ENCODE assay signal across 8 cellular contexts in the genomic region with DNA sequence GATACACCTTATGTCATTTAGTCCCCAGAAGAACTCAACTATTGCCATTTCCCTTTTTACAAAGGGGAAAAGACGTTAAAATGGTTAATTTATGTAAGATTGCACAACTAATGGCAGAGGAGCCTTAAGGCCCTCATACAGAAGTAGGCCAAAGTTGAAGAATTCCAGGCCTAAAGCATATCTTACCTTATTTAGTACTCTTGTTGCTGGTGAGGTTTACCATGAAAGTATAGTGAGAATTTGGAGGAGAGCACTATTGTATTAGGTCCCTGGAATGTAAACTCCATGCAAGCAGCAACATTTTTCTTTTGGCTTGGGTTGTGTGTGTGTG. TPM values are rescaled to one million over a fixed set of nuclear protein-coding genes. Genes with fewer than 3 reads are reported as not detected.
DNase-seq lines count a peak whose midpoint lies in the region; ATAC-seq, FAIRE-seq and TF ChIP-seq lines count a peak whose summit lies in the region.

No MANE protein-coding gene starts in this region.

- ATAC-seq in GM19452 (IDR thresholded peaks at IDR 0.05; ENCODE audit: unreplicated experiment), result no peak

- no peaks in the 10 kb centered on the region for H4K20me1 ChIP-seq in GM23248 (ENCODE audit: insufficient read depth)

- no peak for TF ChIP-seq POLR2A in Peyer's patch (IDR thresholded peaks at IDR 0.05)
- no peak for TF ChIP-seq POLR2A in esophagus muscularis mucosa (IDR thresholded peaks at IDR 0.05; ENCODE audit: low read depth)

- DNase-seq in GM23248 (peak; percentile 34), Peyer's patch (no peak), esophagus muscularis mucosa (ENCODE audit: extremely low spot score) (no peak), glomerular visceral epithelial cell (ENCODE audit: extremely low spot score) (no peak), HuH-7 (ENCODE audit: low spot score) (no peak), small intestine (no peak)

- H2AFZ ChIP-seq in GM23248, result peak overlapping the region; percentile 98

- no peaks in the 10 kb centered on the region for H3K9me2 ChIP-seq in GM23248 (ENCODE audit: insufficient read depth)

- H3K4me2 ChIP-seq in GM23248 (ENCODE audit: unreplicated experiment), result peak overlapping the region; percentile 95

- no peak for FAIRE-seq in small intestine (lab: Jason Lieb, UNC)

- H3K27ac ChIP-seq in GM23248, result peak overlapping the region; percentile 97
- peak overlapping the region in 3 of 4 donors; percentile 92 to 98 (median 94) for H3K27ac ChIP-seq in Peyer's patch
- peak overlapping the region; percentile 94 to 99 (median 97) for H3K27ac ChIP-seq in esophagus muscularis mucosa (replicated peaks in 1 of 4)
- H3K27ac ChIP-seq in rectal smooth muscle tissue (ENCODE audit: low read depth, low read length), result peak overlapping the region; percentile 98
- peak overlapping the region in 1 of 2 donors; percentile 96 for H3K27ac ChIP-seq in small intestine (ENCODE audit: low read depth in 1 of 2, low read length in 1 of 2)

- peaks cover 24% of the 10 kb centered on the region for H3F3A ChIP-seq in GM23248 (ENCODE audit: insufficient read depth)

- no peaks in the 10 kb centered on the region for H3K9me3 ChIP-seq in GM23248 (ENCODE audit: low read depth)
- no peaks in the 10 kb centered on the region for H3K9me3 ChIP-seq in Peyer's patch
- H3K9me3 ChIP-seq in esophagus muscularis mucosa, result no peaks in the 10 kb centered on the region
- no peaks in the 10 kb centered on the region for H3K9me3 ChIP-seq in small intestine (ENCODE audit: control insufficient read depth, low read depth)

- H3K9ac ChIP-seq in GM23248 (peak overlapping the region; percentile 92), rectal smooth muscle tissue (ENCODE audit: low read length) (no peak overlapping the region)

- TF ChIP-seq CTCF in Peyer's patch (IDR thresholded peaks at IDR 0.05) (no peak), esophagus muscularis mucosa (IDR thresholded peaks at IDR 0.05) (no peak)

- H3K27me3 ChIP-seq in GM23248 (replicated peaks; ENCODE audit: insufficient read depth) (no peaks in the 10 kb centered on the region), Peyer's patch (no peaks in the 10 kb centered on the region), esophagus muscularis mucosa (no peaks in the 10 kb centered on the region), rectal smooth muscle tissue (ENCODE audit: control insufficient read depth, insufficient read depth, low read length) (no peaks in the 10 kb centered on the region), small intestine (ENCODE audit: control insufficient read depth in 2 of 2, insufficient read depth in 2 of 2, low read length in 2 of 2) (no peaks in the 10 kb centered on the region)

- H3K36me3 ChIP-seq in GM23248 (ENCODE audit: low read depth) (no peaks in the 10 kb centered on the region), Peyer's patch (no peaks in the 10 kb centered on the region), esophagus muscularis mucosa (no peaks in the 10 kb centered on the region), rectal smooth muscle tissue (ENCODE audit: control insufficient read depth, insufficient read depth, low read length) (no peaks in the 10 kb centered on the region), small intestine (ENCODE audit: control insufficient read depth in 2 of 2, insufficient read depth in 2 of 2, low read length in 2 of 2) (no peaks in the 10 kb centered on the region)

- H3K79me2 ChIP-seq in GM23248 (ENCODE audit: insufficient read depth), result no peaks in the 10 kb centered on the region

- WGBS in GM23248 (ENCODE audit: low coverage in 1 of 2, low lambda C conversion rate in 2 of 2, missing lambda C conversion rate in 2 of 2), 2 experiments, result 9 to 24% methylated on average over 1 of the region's 1 CpG
- 14% methylated on average over 1 of the region's 1 CpG for WGBS in esophagus muscularis mucosa
- WGBS in small intestine, 3 donors, result 19 to 44% (median 34%) methylated on average over 1 of the region's 1 CpG

- peak overlapping the region; percentile 79 for H3K4me3 ChIP-seq in GM23248
- H3K4me3 ChIP-seq in Peyer's patch, result no peak overlapping the region
- H3K4me3 ChIP-seq in esophagus muscularis mucosa, result peak overlapping the region; percentile 72 to 76 (median 76)
- H3K4me3 ChIP-seq in rectal smooth muscle tissue (ENCODE audit: low read length), result peak overlapping the region; percentile 77
- H3K4me3 ChIP-seq in small intestine (ENCODE audit: low read depth in 1 of 2, low read length in 2 of 2), result no peak overlapping the region

- intact Hi-C loops in esophagus muscularis mucosa (cut with DNase I), result no loop called here

- no peak for TF ChIP-seq EP300 in esophagus muscularis mucosa (IDR thresholded peaks at IDR 0.05)

- H3K4me1 ChIP-seq in GM23248 (ENCODE audit: insufficient read depth), result peaks cover 35% of the 10 kb centered on the region
- peaks cover 0 to 8% (median 0%) of the 10 kb centered on the region in 4 donors for H3K4me1 ChIP-seq in Peyer's patch
- peaks cover 15 to 28% (median 26%) of the 10 kb centered on the region in 4 donors for H3K4me1 ChIP-seq in esophagus muscularis mucosa
- H3K4me1 ChIP-seq in rectal smooth muscle tissue (ENCODE audit: control insufficient read depth, insufficient read depth, low read length), result peaks cover 16% of the 10 kb centered on the region
- peaks cover 0 to 6% of the 10 kb centered on the region in 2 donors for H3K4me1 ChIP-seq in small intestine (ENCODE audit: control insufficient read depth in 2 of 2, insufficient read depth in 1 of 2, low read depth in 1 of 2, low read length in 1 of 2)

- in situ Hi-C loops in GM23248 (cut with MboI), result no loop called here

RNA-seq across cellular contexts. Expression of gene CRPPA, which starts 0.7 kb away (rescaled TPM):
- total RNA-seq in GM23248 (2014; rRNA removed; shearing (Covaris generic)), result 1.8 and 3.8 TPM in 2 replicates
- polyA plus RNA-seq in GM23248 (2016; fragmentation: Nextera tagmentation; extraction: Ambion mirVana) (1.8 TPM in 2 replicates), small intestine (under 1 TPM in 2 of 3 donors, not detected in 1; 0.34 to 0.45 TPM)
- total RNA-seq in Peyer's patch (1 to 10 TPM in 3 of 4 donors, under 1 TPM in 1; 0.67 to 4.1 (median 1.9) TPM), esophagus muscularis mucosa (1 to 10 TPM; 1.9 to 3.6 (median 3.5) TPM)

RNA-seq across cellular contexts. Expression of gene SOSTDC1, which starts 43.5 kb away (rescaled TPM):
- total RNA-seq in GM23248 (2014; rRNA removed; shearing (Covaris generic)), result not detected in 2 replicates
- polyA plus RNA-seq in GM23248 (2016; fragmentation: Nextera tagmentation; extraction: Ambion mirVana), result not detected in 2 replicates
- 1 to 10 TPM in 3 of 4 donors, under 1 TPM in 1; 0.54 to 5.8 (median 2.5) TPM for total RNA-seq in Peyer's patch
- total RNA-seq in esophagus muscularis mucosa, result 1 to 10 TPM in 1 of 4 donors, under 1 TPM in 2, not detected in 1; 0.71 to 1.2 (median 0.83) TPM
- polyA plus RNA-seq in small intestine, result 1 to 10 TPM in 1 of 3 donors, under 1 TPM in 2; 0.22 to 1.1 (median 0.39) TPM

Comparison
In these comparisons a context has a peak if more than half of its experiments do, and no peak if none do; other contexts are left out.
1. H3K4me3 ChIP-seq: peak in GM23248 (single experiment), esophagus muscularis mucosa (4 of 4) and rectal smooth muscle tissue (single experiment); none in Peyer's patch (0 of 4) and small intestine (0 of 2).